8 cellular contexts compared by ENCODE assay signal in genomic region chr11:13473013-13473722, GRCh38. TPM values are rescaled to one million over a fixed set of nuclear protein-coding genes. Genes with fewer than 3 reads are reported as not detected.
"Had no signal": no experiment of that assay in that cellular context is flagged by ENCODE, and none has a peak within 500 bp of the region (broad histone marks: within the 10 kb centered on the region; RNA-seq: fewer than 3 reads in every experiment).

No MANE protein-coding gene starts in this region.

- ATAC-seq: K562 had no signal

- FAIRE-seq: HTR-8/SVneo, K562 had no signal

- H3K4me3 ChIP-seq: K562 had no signal

- H3K27ac ChIP-seq: HL-60 had no signal

- DNase-seq: IMR-90, KG1 had no signal

RNA-seq across cellular contexts. Expression of gene PTH, which starts 22.6 kb away (rescaled TPM):
- total RNA-seq: HT-29, HT1080, IMR-90, K562 had no signal
- polyA plus RNA-seq: IgD-negative memory B cell, IMR-90, K562 had no signal
